ENCODE assay signal across 10 cellular contexts in the genomic region with DNA sequence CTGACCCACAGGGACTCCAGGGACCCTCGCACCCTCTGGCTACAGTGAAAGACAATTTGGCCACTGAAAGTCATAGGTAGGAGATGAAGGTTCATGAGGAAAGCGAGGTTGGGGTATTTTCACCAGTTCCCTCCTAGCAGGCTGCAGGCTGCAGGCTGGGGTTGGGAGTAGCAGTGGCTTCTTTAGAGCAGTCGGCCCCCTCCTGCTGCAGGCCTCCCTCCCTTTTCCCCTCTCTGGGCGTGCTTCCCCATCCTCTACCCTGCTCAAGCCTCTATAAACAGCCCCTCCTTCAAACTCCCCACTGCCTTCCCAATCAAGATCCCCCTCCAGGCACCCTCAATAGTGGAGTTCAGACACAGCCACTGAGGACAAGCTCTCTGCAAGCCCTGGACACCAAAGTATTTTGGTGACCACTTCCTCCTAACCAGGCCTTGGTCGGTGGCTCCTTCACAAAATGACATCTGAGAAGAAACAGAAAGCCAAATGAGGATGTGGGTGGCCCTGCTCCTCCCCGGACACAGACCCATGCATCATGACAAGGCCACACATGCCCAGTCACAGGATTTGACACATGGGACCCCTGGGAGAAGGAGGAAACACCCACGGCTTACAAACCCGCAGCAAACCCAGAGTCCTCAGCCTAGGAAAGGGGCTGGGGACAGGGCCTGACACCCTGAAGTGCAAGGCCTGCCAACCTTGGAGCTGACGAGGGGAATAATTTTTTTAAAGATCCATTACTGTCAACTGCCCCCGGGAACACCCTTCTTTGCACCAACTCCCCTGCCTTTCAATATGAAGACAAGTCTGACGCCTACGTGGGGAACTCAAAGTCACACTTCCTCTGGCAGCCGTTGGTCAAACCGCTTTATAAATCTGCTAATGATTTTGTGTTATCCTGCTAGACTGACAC. TPM values are rescaled to one million over a fixed set of nuclear protein-coding genes. Genes with fewer than 3 reads are reported as not detected.
DNase-seq lines count a peak whose midpoint lies in the region; ATAC-seq, FAIRE-seq and TF ChIP-seq lines count a peak whose summit lies in the region.
"Had no signal": no experiment of that assay in that cellular context is flagged by ENCODE, and none has a peak within 500 bp of the region (broad histone marks: within the 10 kb centered on the region; RNA-seq: fewer than 3 reads in every experiment).

No MANE protein-coding gene starts in this region.

- H3K27me3 ChIP-seq in body of pancreas (no peaks in the 10 kb centered on the region), pancreas (no peaks in the 10 kb centered on the region), foreskin keratinocyte (no peaks in the 10 kb centered on the region)
- H3K27me3 ChIP-seq: SJSA1 had no signal

- WGBS in body of pancreas, 2 donors, result 44 to 53% methylated on average over 13 to 14 of the region's 14 CpGs
- 49 to 57% methylated on average over 14 of the region's 14 CpGs for WGBS in pancreas, 2 donors

- DNase-seq in activated CD4-positive, CD25-positive, alpha-beta regulatory T cell treated with anti-CD3 and anti-CD28 coated beads, Interleukin-2, amount 50 U/mL, for 72 hours, result no peak
- DNase-seq in body of pancreas (peak in 2 of 4 donors; percentile 21 to 75), pancreas (peak in 1 of 6 donors; percentile 61), NCI-H2196 treated with DMSO at 0.1 percent for 48 hours (lab: John Stamatoyannopoulos, UW; ENCODE audit: unreplicated experiment) (no peak), foreskin keratinocyte (no peak), foreskin melanocyte (no peak)

- H3K4me1 ChIP-seq in body of pancreas (no peaks in the 10 kb centered on the region), pancreas (peaks cover 0 to 2% (median 0%) of the 10 kb centered on the region in 3 donors), foreskin keratinocyte (no peaks in the 10 kb centered on the region)
- H3K4me1 ChIP-seq: SJSA1 had no signal

- peak overlapping the region in 2 of 4 donors; percentile 17 to 56 for H3K27ac ChIP-seq in body of pancreas
- H3K27ac ChIP-seq in pancreas, result peak overlapping the region in 2 of 4 donors; percentile 28 to 48
- H3K27ac ChIP-seq in foreskin keratinocyte, result no peak overlapping the region
- H3K27ac ChIP-seq: SJSA1 had no signal

- peak; percentile 33 to 38 for ATAC-seq in activated CD4-positive, CD25-positive, alpha-beta regulatory T cell treated with anti-CD3 and anti-CD28 coated beads, Interleukin-2, amount 50 U/mL, for 24 hours
- ATAC-seq in HG03139 (IDR thresholded peaks at IDR 0.05; ENCODE audit: unreplicated experiment) (peak; percentile 80), body of pancreas (peak; percentile 33), pancreas (peak in 3 of 4 donors; percentile 43 to 77 (median 75)), foreskin keratinocyte (no peak)

- intact Hi-C loops in body of pancreas (cut with DNase I) (no loop called here), pancreas (cut with DNase I) (no loop called here)

- no peaks in the 10 kb centered on the region for H3K36me3 ChIP-seq in body of pancreas (replicated peaks in 1 of 2; ENCODE audit: insufficient read depth in 1 of 2, low read depth in 2 of 2)
- H3K36me3 ChIP-seq in pancreas, result no peaks in the 10 kb centered on the region
- H3K36me3 ChIP-seq: SJSA1 had no signal

- TF ChIP-seq POLR2A in body of pancreas (IDR thresholded peaks at IDR 0.05), result peak in 1 of 3 donors; percentile 20

- TF ChIP-seq CTCF in body of pancreas (IDR thresholded peaks at IDR 0.05) (no peak), pancreas (IDR thresholded peaks at IDR 0.05) (no peak), foreskin keratinocyte (conservative IDR thresholded peaks at IDR 0.05) (no peak)

- H3K9me3 ChIP-seq in body of pancreas (no peaks in the 10 kb centered on the region), pancreas (no peaks in the 10 kb centered on the region)
- H3K9me3 ChIP-seq: SJSA1 had no signal

- no peak for FAIRE-seq in pancreas (lab: Jason Lieb, UNC)
- FAIRE-seq: A204.1 had no signal

- no peak overlapping the region for H3K4me3 ChIP-seq in body of pancreas
- no peak overlapping the region for H3K4me3 ChIP-seq in pancreas
- H3K4me3 ChIP-seq: SJSA1 had no signal

RNA-seq across cellular contexts. Expression of a gene that starts 41.6 kb away (rescaled TPM):
- total RNA-seq in body of pancreas (10 to 100 TPM in 1 of 2 donors, 1 to 10 TPM in 1; 8.0 to 20.1 TPM), pancreas (10 to 100 TPM in 3 of 6 donors, 1 to 10 TPM in 3; 2.0 to 22.9 (median 7.1) TPM), foreskin keratinocyte (0.04 and 0.10 TPM in 2 replicates)
- polyA plus RNA-seq in pancreas (1 to 10 TPM; 1.9 to 4.0 TPM), foreskin keratinocyte (0.07 and 0.11 TPM in 2 replicates)
